Comparison of ENCODE assay signal across 35 cellular contexts in the genomic region with DNA sequence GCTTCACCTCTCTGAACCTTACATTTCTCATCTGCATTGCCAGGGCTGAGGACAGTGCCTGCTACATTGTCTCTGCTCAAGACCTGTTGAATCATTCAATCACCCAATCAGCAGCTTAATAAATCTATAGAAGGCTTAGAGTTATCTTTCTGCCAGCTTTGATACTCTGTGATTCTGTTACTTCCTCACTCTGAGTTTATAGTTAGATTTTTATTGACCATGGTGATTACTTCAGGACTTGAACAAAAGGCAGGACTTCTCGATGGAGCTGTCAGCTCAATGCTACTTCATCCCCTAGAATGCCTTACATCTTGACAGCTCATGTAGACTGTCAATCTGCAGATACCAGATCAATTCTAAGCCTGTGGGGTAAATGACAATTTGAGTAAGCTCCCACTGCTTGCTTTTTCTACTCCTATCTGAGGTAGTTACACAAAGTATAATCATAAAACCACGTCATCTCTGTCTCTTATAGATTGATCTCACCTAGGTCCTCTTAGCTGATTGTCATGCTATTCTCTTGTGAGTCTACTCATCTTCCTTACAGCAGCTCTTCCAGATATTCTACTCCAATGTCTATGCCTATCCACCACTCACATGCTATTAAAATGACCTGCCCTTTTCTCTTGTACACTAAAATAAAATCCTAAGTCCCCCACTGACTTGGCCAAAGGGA.
DNase-seq lines count a peak whose midpoint lies in the region; ATAC-seq and TF ChIP-seq lines count a peak whose summit lies in the region.
"Had no signal": no experiment of that assay in that cellular context is flagged by ENCODE, and none has a peak within 500 bp of the region (broad histone marks: within the 10 kb centered on the region; RNA-seq: fewer than 3 reads in every experiment).

No MANE protein-coding gene starts in this region.

- no peaks in the 10 kb centered on the region for H3K9me3 Mint-ChIP-seq in activated naive CD4-positive, alpha-beta T cell treated with anti-CD3 and anti-CD28 coated beads, Interleukin-2, amount 50 U/mL, for 24 hours
- H3K9me3 Mint-ChIP-seq in activated naive CD4-positive, alpha-beta T cell treated with anti-CD3 and anti-CD28 coated beads for 36 hours = no peaks in the 10 kb centered on the region
- H3K9me3 Mint-ChIP-seq in endothelial cell (ENCODE audit: unreplicated experiment) = no peaks in the 10 kb centered on the region
- H3K9me3 Mint-ChIP-seq: CD8-positive, alpha-beta T cell had no signal

- intact Hi-C loops in activated naive CD4-positive, alpha-beta T cell treated with anti-CD3 and anti-CD28 coated beads for 36 hours (cut with micrococcal nuclease) = no loop called here
- intact Hi-C loops in left colon (cut with DNase I, micrococcal nuclease) (no loop called here), mucosa of descending colon (cut with DNase I, micrococcal nuclease) (loop anchor here in 1 of 2 donors (5.0 kb wide), 1 partner anchor 94 kb away; no protein-coding TSS in a partner anchor), Right ventricle myocardium superior (cut with DNase I) (no loop called here)

- no peak for TF ChIP-seq CTCF in VCaP (conservative IDR thresholded peaks at IDR 0.05)
- TF ChIP-seq CTCF in mucosa of descending colon (IDR thresholded peaks at IDR 0.05) = no peak
- TF ChIP-seq CTCF in endothelial cell (IDR thresholded peaks at IDR 0.05; ENCODE audit: unreplicated experiment) = no peak

- peak; percentile 62 for ATAC-seq in left colon
- ATAC-seq in mucosa of descending colon = peak; percentile 61
- ATAC-seq in Right ventricle myocardium superior (ENCODE audit: poor library complexity) = no peak
- ATAC-seq in HG03342 (IDR thresholded peaks at IDR 0.05; ENCODE audit: unreplicated experiment) = no peak
- ATAC-seq: A549; CD8-positive, alpha-beta T cell had no signal

- H3K36me3 ChIP-seq in mucosa of descending colon (ENCODE audit: low read depth) = no peaks in the 10 kb centered on the region
- H3K36me3 ChIP-seq: BE2C; BLaER1; BLaER1 treated with 17β-estradiol and CSF1 and Interleukin-3, amounts not matched to agents 10 nM and 100 nM had no signal

- H3K27ac Mint-ChIP-seq in activated naive CD4-positive, alpha-beta T cell treated with anti-CD3 and anti-CD28 coated beads, Interleukin-2, amount 50 U/mL, for 24 hours = peak overlapping the region; percentile 63
- H3K27ac Mint-ChIP-seq in activated naive CD4-positive, alpha-beta T cell treated with anti-CD3 and anti-CD28 coated beads for 36 hours = no peak overlapping the region
- H3K27ac Mint-ChIP-seq in endothelial cell (ENCODE audit: unreplicated experiment) = no peak overlapping the region
- H3K27ac Mint-ChIP-seq: B cell; CD14-positive monocyte; CD4-positive, alpha-beta T cell; CD4-positive, CD25-positive, alpha-beta regulatory T cell; CD8-positive, alpha-beta memory T cell; CD8-positive, alpha-beta T cell had no signal

- CTCF ChIA-PET in activated naive CD4-positive, alpha-beta T cell treated with anti-CD3 and anti-CD28 coated beads for 36 hours (lab: Charles Lee) = interaction anchor here (0.7 kb wide), 1 partner anchor 98 kb away, joined by 3 read pairs; no protein-coding TSS in a partner anchor

- no peak overlapping the region for H3K4me3 ChIP-seq in mucosa of descending colon
- H3K4me3 ChIP-seq: A549; BLaER1; BLaER1 treated with 17β-estradiol and CSF1 and Interleukin-3, amounts not matched to agents 10 nM and 100 nM had no signal

- H3K4me1 Mint-ChIP-seq in activated naive CD4-positive, alpha-beta T cell treated with anti-CD3 and anti-CD28 coated beads, Interleukin-2, amount 50 U/mL, for 24 hours = no peaks in the 10 kb centered on the region
- no peaks in the 10 kb centered on the region for H3K4me1 Mint-ChIP-seq in activated naive CD4-positive, alpha-beta T cell treated with anti-CD3 and anti-CD28 coated beads for 36 hours (ENCODE audit: low read depth)
- no peaks in the 10 kb centered on the region for H3K4me1 Mint-ChIP-seq in endothelial cell (ENCODE audit: unreplicated experiment)
- H3K4me1 Mint-ChIP-seq: B cell; CD14-positive monocyte; CD4-positive, alpha-beta memory T cell; CD4-positive, CD25-positive, alpha-beta regulatory T cell; CD8-positive, alpha-beta memory T cell had no signal

- H3K9me3 ChIP-seq in mucosa of descending colon = no peaks in the 10 kb centered on the region
- H3K9me3 ChIP-seq: BE2C; BLaER1; BLaER1 treated with 17β-estradiol and CSF1 and Interleukin-3, amounts not matched to agents 10 nM and 100 nM; Caco-2 had no signal

- no peak overlapping the region for H3K4me3 Mint-ChIP-seq in activated naive CD4-positive, alpha-beta T cell treated with anti-CD3 and anti-CD28 coated beads, Interleukin-2, amount 50 U/mL, for 24 hours
- H3K4me3 Mint-ChIP-seq in activated naive CD4-positive, alpha-beta T cell treated with anti-CD3 and anti-CD28 coated beads for 36 hours = no peak overlapping the region
- H3K4me3 Mint-ChIP-seq in endothelial cell (ENCODE audit: unreplicated experiment) = no peak overlapping the region
- H3K4me3 Mint-ChIP-seq: B cell; CD14-positive monocyte; CD4-positive, alpha-beta memory T cell; CD4-positive, alpha-beta T cell; CD4-positive, CD25-positive, alpha-beta regulatory T cell; CD8-positive, alpha-beta memory T cell; CD8-positive, alpha-beta T cell had no signal

- peak overlapping the region; percentile 41 for H3K27ac ChIP-seq in VCaP
- H3K27ac ChIP-seq: 22Rv1; A549; BLaER1; BLaER1 treated with 17β-estradiol and CSF1 and Interleukin-3, amounts not matched to agents 10 nM and 100 nM; C4-2B had no signal

- H3K36me3 Mint-ChIP-seq in activated naive CD4-positive, alpha-beta T cell treated with anti-CD3 and anti-CD28 coated beads, Interleukin-2, amount 50 U/mL, for 24 hours = no peaks in the 10 kb centered on the region
- H3K36me3 Mint-ChIP-seq in activated naive CD4-positive, alpha-beta T cell treated with anti-CD3 and anti-CD28 coated beads for 36 hours (ENCODE audit: low read depth) = peaks cover 1% of the 10 kb centered on the region
- no peaks in the 10 kb centered on the region for H3K36me3 Mint-ChIP-seq in endothelial cell (ENCODE audit: low read depth, unreplicated experiment)
- H3K36me3 Mint-ChIP-seq: CD14-positive monocyte; CD4-positive, alpha-beta memory T cell; CD4-positive, CD25-positive, alpha-beta regulatory T cell; CD8-positive, alpha-beta memory T cell; CD8-positive, alpha-beta T cell had no signal

- H3K4me1 ChIP-seq in mucosa of descending colon (ENCODE audit: low read depth) = peaks cover 4% of the 10 kb centered on the region
- H3K4me1 ChIP-seq: A549; BE2C; BLaER1; BLaER1 treated with 17β-estradiol and CSF1 and Interleukin-3, amounts not matched to agents 10 nM and 100 nM; Caco-2 had no signal

- DNase-seq in activated naive CD4-positive, alpha-beta T cell treated with anti-CD3 and anti-CD28 coated beads for 36 hours = no peak
- no peak for DNase-seq in left colon
- DNase-seq in mucosa of descending colon = no peak
- no peak for DNase-seq in Right ventricle myocardium superior
- DNase-seq in endothelial cell (ENCODE audit: low spot score) = no peak
- DNase-seq: 8988T; ACHN; AML-193; BE2C; C1 segment of cervical spinal cord; Caco-2; Calu3; CD4-positive, alpha-beta memory T cell; CD4-positive, alpha-beta T cell; CD4-positive, CD25-positive, alpha-beta regulatory T cell; CD8-positive, alpha-beta memory T cell; CD8-positive, alpha-beta T cell; COR-L47; DMS 273 treated with DMSO at 0.1 percent for 48 hours; DMS153; DMS53; DMS79; DMS79 treated with DMSO at 0.1 percent for 48 hours; DND-41; EL had no signal

- no peaks in the 10 kb centered on the region for H3K27me3 Mint-ChIP-seq in activated naive CD4-positive, alpha-beta T cell treated with anti-CD3 and anti-CD28 coated beads, Interleukin-2, amount 50 U/mL, for 24 hours
- H3K27me3 Mint-ChIP-seq in activated naive CD4-positive, alpha-beta T cell treated with anti-CD3 and anti-CD28 coated beads for 36 hours (ENCODE audit: low read depth) = no peaks in the 10 kb centered on the region
- no peaks in the 10 kb centered on the region for H3K27me3 Mint-ChIP-seq in endothelial cell (ENCODE audit: unreplicated experiment)
- H3K27me3 Mint-ChIP-seq: B cell; CD4-positive, alpha-beta memory T cell; CD4-positive, alpha-beta T cell; CD4-positive, CD25-positive, alpha-beta regulatory T cell; CD8-positive, alpha-beta memory T cell had no signal

Comparison
In these comparisons a context has a peak if more than half of its experiments do, and no peak if none do; other contexts are left out.
1. ATAC-seq: peak in left colon (single experiment) and mucosa of descending colon (single experiment); none in Right ventricle myocardium superior (single experiment) and HG03342 (single experiment).